ENCODE assay signal across 9 cellular contexts in genomic region chr1:44801491-44802305, GRCh38. TPM values are rescaled to one million over a fixed set of nuclear protein-coding genes. Genes with fewer than 3 reads are reported as not detected.
A peak's percentile ranks its signal among the peaks of the same experiment; 100 is the strongest.
DNase-seq lines count a peak whose midpoint lies in the region; ATAC-seq and TF ChIP-seq lines count a peak whose summit lies in the region.
"Had no signal": no experiment of that assay in that cellular context is flagged by ENCODE, and none has a peak within 500 bp of the region (broad histone marks: within the 10 kb centered on the region; RNA-seq: fewer than 3 reads in every experiment).

No MANE protein-coding gene starts in this region.

- H3K27ac ChIP-seq in HCT116 (ENCODE audit: low read depth, low read length) (peak overlapping the region; percentile 84), left ventricle myocardium inferior (replicated peaks) (peak overlapping the region; percentile 100)

- H3K27ac Mint-ChIP-seq in activated T-helper 1 cell treated with anti-CD3 and anti-CD28 coated beads, Interleukin-12 subunit alpha, Interleukin-12 subunit beta, Interleukin-2, Interleukin-4 antibody, amounts not matched to agents 30 ng/mL and 10 ng/mL and 1 ng/mL, durations not matched to agents 14 hours and 24 hours and 36 hours = peak overlapping the region; percentile 91

- no peaks in the 10 kb centered on the region for H3K9me3 Mint-ChIP-seq in activated T-helper 1 cell treated with anti-CD3 and anti-CD28 coated beads, Interleukin-12 subunit alpha, Interleukin-12 subunit beta, Interleukin-2, Interleukin-4 antibody, amounts not matched to agents 30 ng/mL and 10 ng/mL and 1 ng/mL, durations not matched to agents 14 hours and 24 hours and 36 hours

- no peak for TF ChIP-seq RAD21 in HCT116 (IDR thresholded peaks at IDR 0.05; ENCODE audit: low read depth)

- H3K9ac ChIP-seq in HCT116 (ENCODE audit: low read length) = peak overlapping the region; percentile 98

- peaks cover 51% of the 10 kb centered on the region for H3K79me2 ChIP-seq in HCT116 (ENCODE audit: insufficient read depth, low read length)

- H3K9me3 ChIP-seq in HCT116 (ENCODE audit: control insufficient read depth in 1 of 2, insufficient read depth in 1 of 2, low read depth in 1 of 2, low read length in 2 of 2) (no peaks in the 10 kb centered on the region), left ventricle myocardium inferior (replicated peaks) (no peaks in the 10 kb centered on the region)

- DNase-seq in HCT116 (ENCODE audit: low read depth, low spot score) = no peak
- DNase-seq in activated T-helper 1 cell treated with anti-CD3 and anti-CD28 coated beads, Interleukin-12 subunit alpha, Interleukin-12 subunit beta, Interleukin-2, Interleukin-4 antibody, amounts not matched to agents 30 ng/mL and 10 ng/mL and 1 ng/mL, durations not matched to agents 14 hours and 24 hours and 36 hours (ENCODE audit: low spot score) = no peak
- peak; percentile 20 for DNase-seq in left ventricle myocardium inferior
- peak; percentile 31 to 38 for DNase-seq in stimulated activated CD4-positive, alpha-beta T cell treated with anti-CD3 and anti-CD28 coated beads, Interleukin-1b, Interleukin-23, amount 100 ng/mL, for 4 hours (ENCODE audit: low read depth in 2 of 2)
- DNase-seq in cerebellar nuclear complex (lab: John Stamatoyannopoulos, UW) = no peak
- no peak for DNase-seq in SHP77 treated with DMSO at 0.1 percent for 48 hours (lab: John Stamatoyannopoulos, UW)

- no peak for TF ChIP-seq POLR2A in HCT116 (IDR thresholded peaks at IDR 0.05; ENCODE audit: borderline replicate concordance, extremely low read depth, insufficient read depth, insufficient read length)

- no peaks in the 10 kb centered on the region for H4K20me1 ChIP-seq in HCT116 (ENCODE audit: insufficient read depth)

- peak overlapping the region; percentile 87 to 91 for H3K4me3 ChIP-seq in HCT116 (replicated peaks in 1 of 2; ENCODE audit: low read depth in 1 of 2, low read length in 2 of 2)
- H3K4me3 ChIP-seq in left ventricle myocardium inferior = peak overlapping the region; percentile 98

- no peak for ATAC-seq in HCT116
- no peak for ATAC-seq in HG03469 (IDR thresholded peaks at IDR 0.05; ENCODE audit: unreplicated experiment)
- no peak for ATAC-seq in GM21529 (IDR thresholded peaks at IDR 0.05; ENCODE audit: unreplicated experiment)

- BruUV-seq in HCT116 (replicated peaks; lab: Mats Ljungman, UMichigan) = no TSS peak

- H3K27me3 ChIP-seq in HCT116 (ENCODE audit: insufficient read depth, low read length) = no peaks in the 10 kb centered on the region
- H3K27me3 ChIP-seq in left ventricle myocardium inferior (ENCODE audit: low read depth) = no peaks in the 10 kb centered on the region

- RAD21 ChIA-PET in HCT116 (lab: Charles Lee; ENCODE audit: low non-redundant PET in 1 of 2, low total read pairs in 2 of 2, uncharacterized antibody in 2 of 2, unreplicated experiment in 2 of 2) = no interaction called here

- H3K4me3 Mint-ChIP-seq in activated T-helper 1 cell treated with anti-CD3 and anti-CD28 coated beads, Interleukin-12 subunit alpha, Interleukin-12 subunit beta, Interleukin-2, Interleukin-4 antibody, amounts not matched to agents 30 ng/mL and 10 ng/mL and 1 ng/mL, durations not matched to agents 14 hours and 24 hours and 36 hours = peak overlapping the region; percentile 97

- H3K36me3 ChIP-seq in HCT116 (ENCODE audit: control insufficient read depth in 1 of 2, insufficient read depth in 2 of 2, low read length in 2 of 2) (peaks cover 3 to 45% of the 10 kb centered on the region in 2 experiments; a peak in 3 of 4 replicates), left ventricle myocardium inferior (peaks cover 42% of the 10 kb centered on the region)

- peaks cover 45% of the 10 kb centered on the region for H3K4me1 Mint-ChIP-seq in activated T-helper 1 cell treated with anti-CD3 and anti-CD28 coated beads, Interleukin-12 subunit alpha, Interleukin-12 subunit beta, Interleukin-2, Interleukin-4 antibody, amounts not matched to agents 30 ng/mL and 10 ng/mL and 1 ng/mL, durations not matched to agents 14 hours and 24 hours and 36 hours (ENCODE audit: low read depth)

- POLR2A ChIA-PET in HCT116 (lab: Charles Lee) = interaction anchor here (1.0 to 5.5 kb wide), 5 partner anchors 8 to 210 kb away, joined by 3 to 86 read pairs (median 9); partner anchors contain the start of genes HECTD3, RPS8 and UROD

- H3K9me2 ChIP-seq in HCT116 (ENCODE audit: insufficient read depth) = no peaks in the 10 kb centered on the region

- intact Hi-C loops in HCT116 (cut with micrococcal nuclease) (no loop called here), left ventricle myocardium inferior (cut with micrococcal nuclease) (no loop called here)
- intact Hi-C loops in activated T-helper 1 cell treated with anti-CD3 and anti-CD28 coated beads, Interleukin-12 subunit alpha, Interleukin-12 subunit beta, Interleukin-2, Interleukin-4 antibody, amounts not matched to agents 30 ng/mL and 10 ng/mL and 1 ng/mL, durations not matched to agents 14 hours and 24 hours and 36 hours (cut with micrococcal nuclease) = loop anchor here (1.0 to 10.0 kb wide), 7 partner anchors 8 to 783 kb away; partner anchors contain the start of genes KIF2C, NASP, RNU5D-1 and RPS8

- H3K27me3 Mint-ChIP-seq in activated T-helper 1 cell treated with anti-CD3 and anti-CD28 coated beads, Interleukin-12 subunit alpha, Interleukin-12 subunit beta, Interleukin-2, Interleukin-4 antibody, amounts not matched to agents 30 ng/mL and 10 ng/mL and 1 ng/mL, durations not matched to agents 14 hours and 24 hours and 36 hours (ENCODE audit: insufficient read depth) = no peaks in the 10 kb centered on the region

- H3K4me1 ChIP-seq in HCT116 (ENCODE audit: control insufficient read depth in 1 of 2, insufficient read depth in 2 of 2, low read length in 2 of 2) = peaks cover 28 to 85% of the 10 kb centered on the region in 2 experiments
- H3K4me1 ChIP-seq in left ventricle myocardium inferior = peaks cover 70% of the 10 kb centered on the region

- no peak for TF ChIP-seq CTCF in HCT116 (IDR thresholded peaks at IDR 0.05 in 2 of 3, conservative IDR thresholded peaks at IDR 0.05 in 1 of 3; ENCODE audit: borderline replicate concordance in 1 of 3, insufficient read depth in 1 of 3, low read depth in 2 of 3, low read length in 2 of 3)
- TF ChIP-seq CTCF in left ventricle myocardium inferior (IDR thresholded peaks at IDR 0.05; ENCODE audit: borderline replicate concordance) = no peak

- CTCF ChIA-PET in HCT116 (lab: Charles Lee) = no interaction called here

- peaks cover 41% of the 10 kb centered on the region for H3K36me3 Mint-ChIP-seq in activated T-helper 1 cell treated with anti-CD3 and anti-CD28 coated beads, Interleukin-12 subunit alpha, Interleukin-12 subunit beta, Interleukin-2, Interleukin-4 antibody, amounts not matched to agents 30 ng/mL and 10 ng/mL and 1 ng/mL, durations not matched to agents 14 hours and 24 hours and 36 hours (ENCODE audit: low read depth)

- peak overlapping the region; percentile 93 for H3K4me2 ChIP-seq in HCT116 (ENCODE audit: low read length)

- no peak overlapping the region for H2AFZ ChIP-seq in HCT116 (ENCODE audit: low read depth, low read length, poor library complexity, severe bottlenecking)

TF ChIP-seq in HCT116, 20 proteins besides CTCF, POLR2A, EP300 and RAD21 (continues in another document):
- TF ChIP-seq SP1 (IDR thresholded peaks at IDR 0.05; ENCODE audit: low read depth) (no peak), ELF1 (IDR thresholded peaks at IDR 0.05; ENCODE audit: borderline replicate concordance, low read depth) (no peak), EZH2phosphoT487 (IDR thresholded peaks at IDR 0.05; ENCODE audit: borderline replicate concordance) (no peak), EZH2 (IDR thresholded peaks at IDR 0.05) (no peak), SRF (IDR thresholded peaks at IDR 0.05; ENCODE audit: low read depth) (no peak)

RNA-seq across cellular contexts. Expression of gene PLK3, which starts 1.5 kb away (rescaled TPM):
- 56.1 TPM for total RNA-seq in HCT116 (2021; ENCODE audit: unreplicated experiment)
- 67.3 and 78.0 TPM in 2 replicates for polyA plus RNA-seq in HCT116 (2012)
- total RNA-seq in activated T-helper 1 cell treated with anti-CD3 and anti-CD28 coated beads, Interleukin-12 subunit alpha, Interleukin-12 subunit beta, Interleukin-2, Interleukin-4 antibody, amounts not matched to agents 30 ng/mL and 10 ng/mL and 1 ng/mL, durations not matched to agents 14 hours and 24 hours and 36 hours = 208 and 211 TPM in 2 replicates
- 5.4 TPM for total RNA-seq in left ventricle myocardium inferior

RNA-seq across cellular contexts. Expression of gene DYNLT4, which starts 5.5 kb away (rescaled TPM):
- 0.96 TPM for total RNA-seq in HCT116 (2021; ENCODE audit: unreplicated experiment)
- 2.4 and 3.1 TPM in 2 replicates for polyA plus RNA-seq in HCT116 (2012)
- total RNA-seq in activated T-helper 1 cell treated with anti-CD3 and anti-CD28 coated beads, Interleukin-12 subunit alpha, Interleukin-12 subunit beta, Interleukin-2, Interleukin-4 antibody, amounts not matched to agents 30 ng/mL and 10 ng/mL and 1 ng/mL, durations not matched to agents 14 hours and 24 hours and 36 hours = 0.44 TPM in 1 of 2 replicates, not detected in the other
- 1.9 TPM for total RNA-seq in left ventricle myocardium inferior
- total RNA-seq: myocyte had no signal

RNA-seq across cellular contexts. Expression of gene BTBD19, which starts 6.6 kb away (rescaled TPM):
- 11.6 TPM for total RNA-seq in HCT116 (2021; ENCODE audit: unreplicated experiment)
- polyA plus RNA-seq in HCT116 (2012) = 5.2 and 6.1 TPM in 2 replicates
- 22.6 and 24.1 TPM in 2 replicates for total RNA-seq in activated T-helper 1 cell treated with anti-CD3 and anti-CD28 coated beads, Interleukin-12 subunit alpha, Interleukin-12 subunit beta, Interleukin-2, Interleukin-4 antibody, amounts not matched to agents 30 ng/mL and 10 ng/mL and 1 ng/mL, durations not matched to agents 14 hours and 24 hours and 36 hours
- total RNA-seq in left ventricle myocardium inferior = 3.5 TPM

RNA-seq across cellular contexts. Expression of gene BEST4, which starts 13.7 kb away (rescaled TPM):
- 0.52 TPM for total RNA-seq in HCT116 (2021; ENCODE audit: unreplicated experiment)
- polyA plus RNA-seq in HCT116 (2012) = 0.26 and 0.35 TPM in 2 replicates
- total RNA-seq in activated T-helper 1 cell treated with anti-CD3 and anti-CD28 coated beads, Interleukin-12 subunit alpha, Interleukin-12 subunit beta, Interleukin-2, Interleukin-4 antibody, amounts not matched to agents 30 ng/mL and 10 ng/mL and 1 ng/mL, durations not matched to agents 14 hours and 24 hours and 36 hours = 0.47 and 0.54 TPM in 2 replicates
- 0.11 TPM for total RNA-seq in left ventricle myocardium inferior

RNA-seq across cellular contexts. Expression of gene RPS8, which starts 26.4 kb away (rescaled TPM):
- total RNA-seq in HCT116 (2021; ENCODE audit: unreplicated experiment) = 2,296 TPM
- polyA plus RNA-seq in HCT116 (2012) = 2,510 and 2,655 TPM in 2 replicates
- 2,172 and 2,226 TPM in 2 replicates for total RNA-seq in activated T-helper 1 cell treated with anti-CD3 and anti-CD28 coated beads, Interleukin-12 subunit alpha, Interleukin-12 subunit beta, Interleukin-2, Interleukin-4 antibody, amounts not matched to agents 30 ng/mL and 10 ng/mL and 1 ng/mL, durations not matched to agents 14 hours and 24 hours and 36 hours
- total RNA-seq in left ventricle myocardium inferior = 717 TPM

Comparison
In these comparisons a context has a peak if more than half of its experiments do, and no peak if none do; other contexts are left out.
1. DNase-seq: peak in left ventricle myocardium inferior (single experiment) and stimulated activated CD4-positive, alpha-beta T cell treated with anti-CD3 and anti-CD28 coated beads, Interleukin-1b, Interleukin-23, amount 100 ng/mL, for 4 hours (2 of 2); none in HCT116 (single experiment), activated T-helper 1 cell treated with anti-CD3 and anti-CD28 coated beads, Interleukin-12 subunit alpha, Interleukin-12 subunit beta, Interleukin-2, Interleukin-4 antibody, amounts not matched to agents 30 ng/mL and 10 ng/mL and 1 ng/mL, durations not matched to agents 14 hours and 24 hours and 36 hours (single experiment), cerebellar nuclear complex (0 of 2) and SHP77 treated with DMSO at 0.1 percent for 48 hours (single experiment).